ENCODE assay signal across 8 cellular contexts in the genomic region with DNA sequence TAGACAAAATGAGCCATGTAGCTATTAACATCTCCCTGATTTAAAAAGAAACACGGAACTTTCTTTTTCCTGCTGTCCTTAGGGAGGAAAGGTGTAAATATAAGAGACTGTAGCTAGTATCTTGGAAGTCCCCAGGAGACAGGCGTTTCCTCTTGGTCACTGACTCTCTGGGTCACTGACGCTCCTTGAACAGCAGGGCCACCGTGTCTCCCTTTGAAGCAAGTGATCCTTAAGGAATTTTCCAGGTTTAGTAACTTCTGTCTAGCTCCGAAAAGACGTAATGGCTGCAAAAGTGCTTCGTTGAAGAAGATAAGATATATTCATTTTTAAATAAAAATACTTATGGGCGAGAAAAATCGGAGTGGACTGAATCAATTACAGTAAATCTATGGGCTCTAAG. TPM values are rescaled to one million over a fixed set of nuclear protein-coding genes. Genes with fewer than 3 reads are reported as not detected.
DNase-seq lines count a peak whose midpoint lies in the region; ATAC-seq, FAIRE-seq and TF ChIP-seq lines count a peak whose summit lies in the region.

No MANE protein-coding gene starts in this region.

- no peak overlapping the region for H4K91ac ChIP-seq in H9 (ENCODE audit: insufficient read length, low read depth, low read length)

- H3T11ph ChIP-seq in H9 (ENCODE audit: low read length), result no peak overlapping the region

- peaks cover 23 to 26% of the 10 kb centered on the region in 2 experiments for H3K4me1 Mint-ChIP-seq in H9

- H2AK5ac ChIP-seq in H9 (ENCODE audit: insufficient read length, low read length), result no peak overlapping the region

- no peak for TF ChIP-seq CTCF in H9 (conservative IDR thresholded peaks at IDR 0.05)
- TF ChIP-seq CTCF in fibroblast of villous mesenchyme (IDR thresholded peaks at IDR 0.05; ENCODE audit: insufficient read depth, low read depth, low read length), result no peak

- no peak overlapping the region for H4K5ac ChIP-seq in H9 (ENCODE audit: insufficient read length, low read depth, low read length)

- H2BK120ac ChIP-seq in H9 (ENCODE audit: low read depth, low read length, poor library complexity, severe bottlenecking), result no peak overlapping the region

- H3K9me3 ChIP-seq in H9 (ENCODE audit: control insufficient read depth, low read depth, low read length), result no peaks in the 10 kb centered on the region

- H3K79me1 ChIP-seq in H9 (ENCODE audit: insufficient read depth, low read depth, low read length, poor library complexity, severe bottlenecking), result peaks cover 10% of the 10 kb centered on the region

- peak overlapping the region in 1 of 3 experiments; percentile 86; a peak in 4 of 7 replicates for H3K27ac Mint-ChIP-seq in H9

- peaks cover 6% of the 10 kb centered on the region; the same call in 1 of the 2 replicates for H3K4me1 ChIP-seq in H9 (ENCODE audit: insufficient read depth, low read length)

- H3K18ac ChIP-seq in H9 (ENCODE audit: insufficient read length, low read depth, low read length), result peak overlapping the region; percentile 66

- H2BK5ac ChIP-seq in H9 (ENCODE audit: insufficient read length, low read length), result no peak overlapping the region

- no peak overlapping the region for H3K27ac ChIP-seq in H9 (ENCODE audit: insufficient read length, low read depth, low read length)

- H4K20me1 ChIP-seq in H9 (ENCODE audit: control insufficient read depth, insufficient read depth, insufficient read length), result no peaks in the 10 kb centered on the region

- in situ Hi-C loops in SK-MEL-5 (cut with HindIII; ENCODE audit: low pct_unique_long_range_greater_than_20kb, low sequenced_read_pairs), result no loop called here

- peaks cover 10% of the 10 kb centered on the region for H3K27me3 Mint-ChIP-seq in H9 (ENCODE audit: low read depth)

- peaks cover 2 to 8% (median 7%) of the 10 kb centered on the region in 3 experiments; a peak in 6 of 7 replicates for H3K36me3 Mint-ChIP-seq in H9 (ENCODE audit: insufficient read depth in 1 of 3, low read depth in 3 of 3)

- H3K79me2 ChIP-seq in H9 (ENCODE audit: insufficient read depth, low read length), result peaks cover 35% of the 10 kb centered on the region

- H3K9ac ChIP-seq in H9 (ENCODE audit: extremely low read depth, insufficient read length, low read length), result peak overlapping the region; percentile 63

- no peak overlapping the region for H2BK15ac ChIP-seq in H9 (ENCODE audit: low read depth, low read length)

- H3K56ac ChIP-seq in H9 (ENCODE audit: insufficient read length, low read depth, low read length), result no peak overlapping the region

- no peak overlapping the region for H4K8ac ChIP-seq in H9 (replicated peaks; ENCODE audit: insufficient read length, low read depth, low read length)

- H3K14ac ChIP-seq in H9 (ENCODE audit: insufficient read depth, low read length), result no peak overlapping the region

- no peak overlapping the region for H2BK20ac ChIP-seq in H9 (ENCODE audit: low read depth, low read length, poor library complexity, severe bottlenecking)

- no peak for DNase-seq in H9
- peak; percentile 7 for DNase-seq in SK-MEL-5 (ENCODE audit: low read depth, low spot score)
- no peak for DNase-seq in fibroblast of villous mesenchyme (ENCODE audit: low read depth)
- no peak for DNase-seq in skeletal muscle cell (ENCODE audit: low read depth)
- DNase-seq in SIG-M5 (lab: John Stamatoyannopoulos, UW), result no peak
- DNase-seq in HuH-7.5 (ENCODE audit: low spot score), result no peak
- no peak for DNase-seq in GM12891 (ENCODE audit: insufficient read length, low spot score)

- H3K9me3 Mint-ChIP-seq in H9, result peaks cover 0 to under 1% of the 10 kb centered on the region in 2 experiments; a peak in 1 of 5 replicates

- H3K23me2 ChIP-seq in H9 (ENCODE audit: insufficient read length, low read depth, low read length, poor library complexity, severe bottlenecking), result peaks cover 10% of the 10 kb centered on the region

- peak overlapping the region; percentile 76 for H2AFZ ChIP-seq in H9 (ENCODE audit: low read length)

- no peak overlapping the region for H3K23ac ChIP-seq in H9 (ENCODE audit: insufficient read length, low read depth, low read length)

- ATAC-seq in HG02852 (IDR thresholded peaks at IDR 0.05; ENCODE audit: unreplicated experiment), result no peak

- no peak for TF ChIP-seq POLR2A in GM12891 (IDR thresholded peaks at IDR 0.05; ENCODE audit: low read depth, low read length)

- H3K4me2 ChIP-seq in H9 (ENCODE audit: insufficient read depth, insufficient read length, low read length), result peak overlapping the region; percentile 95

- peak overlapping the region; percentile 94 to 96 for H3K4me3 Mint-ChIP-seq in H9

- no peaks in the 10 kb centered on the region for H3K27me3 ChIP-seq in H9 (ENCODE audit: insufficient read depth, low read length)

- H3K4me3 ChIP-seq in fibroblast of villous mesenchyme (ENCODE audit: low read depth, low read length) (peak overlapping the region; percentile 93), skeletal muscle cell (ENCODE audit: low read depth, low read length) (peak overlapping the region; percentile 93)

- no peak for FAIRE-seq in GM12891 (lab: Jason Lieb, UNC)

- no peak overlapping the region for H3K4ac ChIP-seq in H9 (ENCODE audit: low read depth, low read length)

- no CpG with 5 or more reads among the region's 9 CpGs for WGBS in H9 (ENCODE audit: extremely low coverage, insufficient read length, low lambda C conversion rate)

- no peak overlapping the region for H2BK12ac ChIP-seq in H9 (ENCODE audit: insufficient read length, low read depth, low read length)

TF ChIP-seq in GM12891, 5 proteins besides CTCF, POLR2A, EP300 and RAD21:
- TF ChIP-seq TAF1 (IDR thresholded peaks at IDR 0.05; ENCODE audit: low read depth, low read length) (no peak), PAX5 (IDR thresholded peaks at IDR 0.05; ENCODE audit: insufficient read depth, low read length, severe bottlenecking) (no peak), SPI1 (IDR thresholded peaks at IDR 0.05; ENCODE audit: low read depth, low read length) (no peak), POU2F2 (IDR thresholded peaks at IDR 0.05; ENCODE audit: low read depth, low read length) (no peak), POLR2AphosphoS5 (IDR thresholded peaks at IDR 0.05; ENCODE audit: low read depth, low read length) (no peak)

RNA-seq across cellular contexts. Expression of a gene that starts 0.7 kb away (rescaled TPM):
- total RNA-seq in H9 (2021), result 195 and 212 TPM in 2 replicates
- 323 and 362 TPM in 2 replicates for total RNA-seq in SK-MEL-5 (2014; rRNA removed; shearing (Covaris generic))
- 262 and 270 TPM in 2 replicates for polyA plus RNA-seq in SK-MEL-5 (2015; cell fraction: cytosol; rRNA removed)
- 35.6 and 39.1 TPM in 2 replicates for polyA plus RNA-seq in SK-MEL-5 (2015; cell fraction: nucleus; rRNA removed)
- total RNA-seq in fibroblast of villous mesenchyme, result 194 and 265 TPM in 2 replicates
- polyA plus RNA-seq in GM12891 (2012; ENCODE audit: low read depth, missing spikeins), result 161 TPM

RNA-seq across cellular contexts. Expression of a gene that starts 20.8 kb away (rescaled TPM):
- 0.11 TPM in 1 of 2 replicates, not detected in the other for total RNA-seq in H9 (2021)
- not detected in 2 replicates for total RNA-seq in SK-MEL-5 (2014; rRNA removed; shearing (Covaris generic))
- not detected in 2 replicates for polyA plus RNA-seq in SK-MEL-5 (2015; cell fraction: cytosol; rRNA removed)
- polyA plus RNA-seq in SK-MEL-5 (2015; cell fraction: nucleus; rRNA removed), result not detected in 2 replicates
- 0.43 and 2.3 TPM in 2 replicates for total RNA-seq in fibroblast of villous mesenchyme
- polyA plus RNA-seq in GM12891 (2012; ENCODE audit: low read depth, missing spikeins), result not detected

RNA-seq across cellular contexts. Expression of a gene that starts 53.4 kb away (rescaled TPM):
- total RNA-seq in H9 (2021) (9.7 and 10.0 TPM in 2 replicates), fibroblast of villous mesenchyme (29.4 and 55.7 TPM in 2 replicates)
- total RNA-seq in SK-MEL-5 (2014; rRNA removed; shearing (Covaris generic)), result 5.6 and 6.5 TPM in 2 replicates
- polyA plus RNA-seq in SK-MEL-5 (2015; cell fraction: cytosol; rRNA removed), result 4.6 and 6.1 TPM in 2 replicates
- 2.8 and 3.8 TPM in 2 replicates for polyA plus RNA-seq in SK-MEL-5 (2015; cell fraction: nucleus; rRNA removed)
- polyA plus RNA-seq in GM12891 (2012; ENCODE audit: low read depth, missing spikeins), result 2.3 TPM
